ENCODE assay signal across 8 cellular contexts in genomic region chr5:143887302-143887638, GRCh38.
DNase-seq lines count a peak whose midpoint lies in the region; ATAC-seq and TF ChIP-seq lines count a peak whose summit lies in the region.

No MANE protein-coding gene starts in this region.

- ATAC-seq in GM21390 (IDR thresholded peaks at IDR 0.05; ENCODE audit: unreplicated experiment): no peak

- peaks cover 0 to 2% (median 2%) of the 10 kb centered on the region in 7 donors for H3K9me3 Mint-ChIP-seq in CD14-positive monocyte
- H3K9me3 Mint-ChIP-seq in activated T-helper 2 cell treated with anti-CD3 and anti-CD28 coated beads, Interferon-gamma antibody, Interleukin-2, Interleukin-4, amounts not matched to agents 10 μg/mL and 5 μg/mL and 100 μg/mL, durations not matched to agents 14 hours and 24 hours and 36 hours: no peaks in the 10 kb centered on the region

- H3K9me3 ChIP-seq in muscle layer of colon (ENCODE audit: low read length): no peaks in the 10 kb centered on the region

- in situ Hi-C loops in brain microvascular endothelial cell (cut with HindIII; ENCODE audit: low pct_ligation_motif_present, low sequenced_read_pairs): no loop called here

- H3K9ac ChIP-seq in muscle layer of colon (ENCODE audit: low read length): no peak overlapping the region

- peak overlapping the region; percentile 78 for H3K27ac ChIP-seq in brain microvascular endothelial cell
- H3K27ac ChIP-seq in muscle layer of colon (ENCODE audit: low read depth, low read length): peak overlapping the region; percentile 4

- H3K4me1 ChIP-seq in muscle layer of colon (ENCODE audit: insufficient read depth, low read length): peaks cover 45% of the 10 kb centered on the region

- H3K27me3 ChIP-seq in brain microvascular endothelial cell (replicated peaks): no peaks in the 10 kb centered on the region
- H3K27me3 ChIP-seq in muscle layer of colon (ENCODE audit: control insufficient read depth in 1 of 2, insufficient read depth in 2 of 2, low read length in 2 of 2): no peaks in the 10 kb centered on the region

- TF ChIP-seq CTCF in brain microvascular endothelial cell (IDR thresholded peaks at IDR 0.05; ENCODE audit: low read depth, low read length, missing control alignments) (no peak), CD14-positive monocyte (IDR thresholded peaks at IDR 0.05) (no peak)

- H3K27ac Mint-ChIP-seq in CD14-positive monocyte: no peak overlapping the region
- no peak overlapping the region for H3K27ac Mint-ChIP-seq in activated T-helper 2 cell treated with anti-CD3 and anti-CD28 coated beads, Interferon-gamma antibody, Interleukin-2, Interleukin-4, amounts not matched to agents 10 μg/mL and 5 μg/mL and 100 μg/mL, durations not matched to agents 14 hours and 24 hours and 36 hours

- no peaks in the 10 kb centered on the region for H3K36me3 Mint-ChIP-seq in CD14-positive monocyte
- H3K36me3 Mint-ChIP-seq in activated T-helper 2 cell treated with anti-CD3 and anti-CD28 coated beads, Interferon-gamma antibody, Interleukin-2, Interleukin-4, amounts not matched to agents 10 μg/mL and 5 μg/mL and 100 μg/mL, durations not matched to agents 14 hours and 24 hours and 36 hours (ENCODE audit: low read depth): no peaks in the 10 kb centered on the region

- H3K36me3 ChIP-seq in brain microvascular endothelial cell (replicated peaks) (no peaks in the 10 kb centered on the region), muscle layer of colon (ENCODE audit: insufficient read depth, low read length) (no peaks in the 10 kb centered on the region)

- H3K4me3 ChIP-seq in brain microvascular endothelial cell (ENCODE audit: low read depth, low read length): no peak overlapping the region
- no peak overlapping the region for H3K4me3 ChIP-seq in muscle layer of colon (ENCODE audit: low read depth in 1 of 2, low read length in 2 of 2)

- DNase-seq in DMS53 treated with DMSO at 0.1 percent for 48 hours (lab: John Stamatoyannopoulos, UW; ENCODE audit: unreplicated experiment) (peak; percentile 16), NCI-H2029 (lab: John Stamatoyannopoulos, UW) (peak; percentile 71), brain microvascular endothelial cell (peak; percentile 38), CD14-positive monocyte (ENCODE audit: low spot score) (no peak), foreskin melanocyte (no peak)
- no peak for DNase-seq in activated T-helper 2 cell treated with anti-CD3 and anti-CD28 coated beads, Interferon-gamma antibody, Interleukin-2, Interleukin-4, amounts not matched to agents 10 μg/mL and 5 μg/mL and 100 μg/mL, durations not matched to agents 14 hours and 24 hours and 36 hours (ENCODE audit: low spot score)

- H3K4me1 Mint-ChIP-seq in CD14-positive monocyte: no peaks in the 10 kb centered on the region
- H3K4me1 Mint-ChIP-seq in activated T-helper 2 cell treated with anti-CD3 and anti-CD28 coated beads, Interferon-gamma antibody, Interleukin-2, Interleukin-4, amounts not matched to agents 10 μg/mL and 5 μg/mL and 100 μg/mL, durations not matched to agents 14 hours and 24 hours and 36 hours (ENCODE audit: low read depth): no peaks in the 10 kb centered on the region

- no peak overlapping the region for H3K4me3 Mint-ChIP-seq in CD14-positive monocyte
- no peak overlapping the region for H3K4me3 Mint-ChIP-seq in activated T-helper 2 cell treated with anti-CD3 and anti-CD28 coated beads, Interferon-gamma antibody, Interleukin-2, Interleukin-4, amounts not matched to agents 10 μg/mL and 5 μg/mL and 100 μg/mL, durations not matched to agents 14 hours and 24 hours and 36 hours (ENCODE audit: low read depth)

- intact Hi-C loops in CD14-positive monocyte (cut with micrococcal nuclease): no loop called here
- intact Hi-C loops in activated T-helper 2 cell treated with anti-CD3 and anti-CD28 coated beads, Interferon-gamma antibody, Interleukin-2, Interleukin-4, amounts not matched to agents 10 μg/mL and 5 μg/mL and 100 μg/mL, durations not matched to agents 14 hours and 24 hours and 36 hours (cut with micrococcal nuclease): no loop called here

- peaks cover 3 to 9% (median 5%) of the 10 kb centered on the region in 3 donors for H3K27me3 Mint-ChIP-seq in CD14-positive monocyte (ENCODE audit: low read depth in 3 of 3)
- H3K27me3 Mint-ChIP-seq in activated T-helper 2 cell treated with anti-CD3 and anti-CD28 coated beads, Interferon-gamma antibody, Interleukin-2, Interleukin-4, amounts not matched to agents 10 μg/mL and 5 μg/mL and 100 μg/mL, durations not matched to agents 14 hours and 24 hours and 36 hours (ENCODE audit: low read depth): peaks cover 12% of the 10 kb centered on the region

Comparison
In these comparisons a context has a peak if more than half of its experiments do, and no peak if none do; other contexts are left out.
1. DNase-seq: peak in DMS53 treated with DMSO at 0.1 percent for 48 hours (single experiment), NCI-H2029 (single experiment) and brain microvascular endothelial cell (single experiment); none in CD14-positive monocyte (single experiment), foreskin melanocyte (single experiment) and activated T-helper 2 cell treated with anti-CD3 and anti-CD28 coated beads, Interferon-gamma antibody, Interleukin-2, Interleukin-4, amounts not matched to agents 10 μg/mL and 5 μg/mL and 100 μg/mL, durations not matched to agents 14 hours and 24 hours and 36 hours (single experiment).